Comparison of ENCODE assay signal across 29 cellular contexts in genomic region chr6:162014069-162014811, GRCh38.
"Had no signal": no experiment of that assay in that cellular context is flagged by ENCODE, and none has a peak within 500 bp of the region (broad histone marks: within the 10 kb centered on the region; RNA-seq: fewer than 3 reads in every experiment).

No MANE protein-coding gene starts in this region.

- DNase-seq: activated CD4-positive, alpha-beta T cell treated with anti-CD3 and anti-CD28 coated beads for 1 hour; activated CD4-positive, alpha-beta T cell treated with anti-CD3 and anti-CD28 coated beads, Interleukin-2, amount 10 ng/mL, durations not matched to agents 7 days and 5 days; activated CD8-positive, alpha-beta T cell treated with anti-CD3 and anti-CD28 coated beads for 36 hours; activated T-cell treated with anti-CD3 and anti-CD28 coated beads, Interleukin-2, amount 50 U/mL, for 48 hours; anterior cingulate cortex; endodermal cell; foreskin fibroblast; heart left ventricle; kidney glomerular epithelial cell; left ventricle myocardium inferior; mucosa of descending colon; ovary; psoas muscle; sigmoid colon; small intestine; stimulated activated CD4-positive, alpha-beta T cell treated with anti-CD3 and anti-CD28 coated beads, Interleukin-4, amount 100 ng/mL, for 4 hours; stimulated activated CD8-positive, alpha-beta memory T cell treated with anti-CD3 and anti-CD28 coated beads, Interleukin-4, amount 100 ng/mL, for 48 hours; stimulated activated naive B cell treated with anti-CD40 and anti-IgM and Interleukin-4, amounts not matched to agents 10 μg/mL and 1 μg/mL and 100 μg/mL, for 72 hours; stomach; T-helper 2 cell; tibial artery had no signal

- H3K9me3 Mint-ChIP-seq: dendritic cell treated with granulocyte-macrophage colony-stimulating factor and Interleukin-4, amounts not matched to agents 40 ng/mL and 50 ng/mL, for 4 days; endodermal cell had no signal

- H3K4me3 Mint-ChIP-seq: activated CD4-positive, alpha-beta T cell treated with anti-CD3 and anti-CD28 coated beads, Interleukin-2, amount 10 ng/mL, durations not matched to agents 7 days and 5 days; activated CD8-positive, alpha-beta T cell treated with anti-CD3 and anti-CD28 coated beads for 36 hours; central memory CD8-positive, alpha-beta T cell; dendritic cell treated with granulocyte-macrophage colony-stimulating factor and Interleukin-4, amounts not matched to agents 40 ng/mL and 50 ng/mL, for 4 days; endodermal cell; natural killer cell treated with Interleukin-12 subunit alpha and Interleukin-12 subunit beta and Interleukin-15 and Interleukin-18, amount 100 ng/mL, for 72 hours; stimulated activated naive B cell treated with anti-CD40 and anti-IgM and Interleukin-4, amounts not matched to agents 10 μg/mL and 1 μg/mL and 100 μg/mL, for 72 hours had no signal

- H3K27me3 Mint-ChIP-seq: activated CD4-positive, alpha-beta T cell treated with anti-CD3 and anti-CD28 coated beads, Interleukin-2, amount 10 ng/mL, durations not matched to agents 7 days and 5 days; activated CD8-positive, alpha-beta T cell treated with anti-CD3 and anti-CD28 coated beads for 36 hours; central memory CD8-positive, alpha-beta T cell; dendritic cell treated with granulocyte-macrophage colony-stimulating factor and Interleukin-4, amounts not matched to agents 40 ng/mL and 50 ng/mL, for 4 days; natural killer cell treated with Interleukin-12 subunit alpha and Interleukin-12 subunit beta and Interleukin-15 and Interleukin-18, amount 100 ng/mL, for 72 hours; stimulated activated naive B cell treated with anti-CD40 and anti-IgM and Interleukin-4, amounts not matched to agents 10 μg/mL and 1 μg/mL and 100 μg/mL, for 72 hours had no signal

- H3K4me1 ChIP-seq: heart left ventricle, left ventricle myocardium inferior, psoas muscle, sigmoid colon, stomach, tibial artery had no signal

- H3K9me3 ChIP-seq: mucosa of descending colon, ovary, psoas muscle, sigmoid colon, stomach, tibial artery had no signal

- H3K27me3 ChIP-seq: heart left ventricle, ovary, sigmoid colon, stomach, tibial artery had no signal

- H3K36me3 ChIP-seq: heart left ventricle, left ventricle myocardium inferior, ovary, sigmoid colon, stomach, tibial artery had no signal

- H3K4me1 Mint-ChIP-seq: activated CD4-positive, alpha-beta T cell treated with anti-CD3 and anti-CD28 coated beads, Interleukin-2, amount 10 ng/mL, durations not matched to agents 7 days and 5 days; central memory CD8-positive, alpha-beta T cell; endodermal cell; stimulated activated naive B cell treated with anti-CD40 and anti-IgM and Interleukin-4, amounts not matched to agents 10 μg/mL and 1 μg/mL and 100 μg/mL, for 72 hours had no signal

- H3K27ac Mint-ChIP-seq: activated CD4-positive, alpha-beta T cell treated with anti-CD3 and anti-CD28 coated beads, Interleukin-2, amount 10 ng/mL, durations not matched to agents 7 days and 5 days; activated CD8-positive, alpha-beta T cell treated with anti-CD3 and anti-CD28 coated beads for 36 hours; activated naive CD4-positive, alpha-beta T cell treated with anti-CD3 and anti-CD28 coated beads, Interleukin-2, amount 50 U/mL, for 72 hours; activated T-helper 2 cell treated with anti-CD3 and anti-CD28 coated beads, Interferon-gamma antibody, Interleukin-2, Interleukin-4, amounts not matched to agents 10 μg/mL and 5 μg/mL and 100 μg/mL, durations not matched to agents 14 hours and 24 hours and 36 hours; dendritic cell treated with granulocyte-macrophage colony-stimulating factor and Interleukin-4, amounts not matched to agents 40 ng/mL and 50 ng/mL, for 4 days; endodermal cell; natural killer cell treated with Interleukin-12 subunit alpha and Interleukin-12 subunit beta and Interleukin-15 and Interleukin-18, amount 100 ng/mL, for 72 hours; stimulated activated naive B cell treated with anti-CD40 and anti-IgM and Interleukin-4, amounts not matched to agents 10 μg/mL and 1 μg/mL and 100 μg/mL, for 72 hours had no signal

- H3K27ac ChIP-seq: heart left ventricle, left ventricle myocardium inferior, ovary, psoas muscle, sigmoid colon, stomach, tibial artery had no signal

- FAIRE-seq: bronchial epithelial cell, small intestine had no signal

- H3K4me3 ChIP-seq: heart left ventricle, left ventricle myocardium inferior, lung, mucosa of descending colon, ovary, psoas muscle, sigmoid colon, stomach, tibial artery had no signal

- H3K36me3 Mint-ChIP-seq: natural killer cell treated with Interleukin-12 subunit alpha and Interleukin-12 subunit beta and Interleukin-15 and Interleukin-18, amount 100 ng/mL, for 72 hours; stimulated activated naive B cell treated with anti-CD40 and anti-IgM and Interleukin-4, amounts not matched to agents 10 μg/mL and 1 μg/mL and 100 μg/mL, for 72 hours had no signal

- ATAC-seq: activated CD8-positive, alpha-beta T cell treated with anti-CD3 and anti-CD28 coated beads for 36 hours; activated naive CD4-positive, alpha-beta T cell treated with anti-CD3 and anti-CD28 coated beads, Interleukin-2, amount 50 U/mL, for 72 hours; esophagus mucosa; heart left ventricle; mucosa of descending colon; psoas muscle; stimulated activated naive B cell treated with anti-CD40 and anti-IgM and Interleukin-4, amounts not matched to agents 10 μg/mL and 1 μg/mL and 100 μg/mL, for 72 hours had no signal
